ENCODE assay signal across 1 cellular context in the genomic region with DNA sequence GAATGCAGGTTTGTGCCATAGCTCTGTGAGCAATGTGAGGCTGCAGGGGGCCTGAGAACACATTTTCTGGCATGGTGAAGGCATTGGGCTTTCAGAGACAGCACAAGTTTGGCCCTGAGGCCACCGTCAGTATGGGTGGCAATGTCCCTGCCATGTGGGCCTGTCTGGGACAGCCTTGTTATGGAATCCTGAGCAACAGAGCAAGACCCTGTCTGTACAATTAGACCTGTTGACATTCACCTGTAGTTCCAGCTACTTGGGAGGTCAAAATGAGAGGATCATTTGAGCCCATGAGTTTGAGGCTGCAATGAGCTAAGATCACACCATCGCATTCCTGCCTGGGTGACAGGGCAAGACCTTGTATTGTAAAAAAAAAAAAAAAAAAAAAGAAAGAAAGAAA.
TF ChIP-seq lines count a peak whose summit lies in the region.

No MANE protein-coding gene starts in this region.

TF ChIP-seq in K562, 482 proteins besides CTCF, POLR2A, EP300 and RAD21 (continued from another document):
- TF ChIP-seq, protein P1, sequence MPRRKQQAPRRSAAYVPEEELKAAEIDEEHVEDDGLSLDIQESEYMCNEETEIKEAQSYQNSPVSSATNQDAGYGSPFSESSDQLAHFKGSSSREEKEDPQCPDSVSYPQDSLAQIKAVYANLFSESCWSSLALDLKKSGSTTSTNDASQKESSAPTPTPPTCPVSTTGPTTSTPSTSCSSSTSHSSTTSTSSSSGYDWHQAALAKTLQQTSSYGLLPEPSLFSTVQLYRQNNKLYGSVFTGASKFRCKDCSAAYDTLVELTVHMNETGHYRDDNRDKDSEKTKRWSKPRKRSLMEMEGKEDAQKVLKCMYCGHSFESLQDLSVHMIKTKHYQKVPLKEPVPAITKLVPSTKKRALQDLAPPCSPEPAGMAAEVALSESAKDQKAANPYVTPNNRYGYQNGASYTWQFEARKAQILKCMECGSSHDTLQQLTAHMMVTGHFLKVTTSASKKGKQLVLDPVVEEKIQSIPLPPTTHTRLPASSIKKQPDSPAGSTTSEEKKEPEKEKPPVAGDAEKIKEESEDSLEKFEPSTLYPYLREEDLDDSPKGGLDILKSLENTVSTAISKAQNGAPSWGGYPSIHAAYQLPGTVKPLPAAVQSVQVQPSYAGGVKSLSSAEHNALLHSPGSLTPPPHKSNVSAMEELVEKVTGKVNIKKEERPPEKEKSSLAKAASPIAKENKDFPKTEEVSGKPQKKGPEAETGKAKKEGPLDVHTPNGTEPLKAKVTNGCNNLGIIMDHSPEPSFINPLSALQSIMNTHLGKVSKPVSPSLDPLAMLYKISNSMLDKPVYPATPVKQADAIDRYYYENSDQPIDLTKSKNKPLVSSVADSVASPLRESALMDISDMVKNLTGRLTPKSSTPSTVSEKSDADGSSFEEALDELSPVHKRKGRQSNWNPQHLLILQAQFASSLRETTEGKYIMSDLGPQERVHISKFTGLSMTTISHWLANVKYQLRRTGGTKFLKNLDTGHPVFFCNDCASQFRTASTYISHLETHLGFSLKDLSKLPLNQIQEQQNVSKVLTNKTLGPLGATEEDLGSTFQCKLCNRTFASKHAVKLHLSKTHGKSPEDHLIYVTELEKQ (CRISPR knock-in tag; IDR thresholded peaks at IDR 0.05), result no peak
